In genomic region chr5:115349001-115349817, GRCh38 we compare ENCODE assay signal across 10 cellular contexts. TPM values are rescaled to one million over a fixed set of nuclear protein-coding genes. Genes with fewer than 3 reads are reported as not detected.
DNase-seq lines count a peak whose midpoint lies in the region; ATAC-seq, FAIRE-seq and TF ChIP-seq lines count a peak whose summit lies in the region.
"Had no signal": no experiment of that assay in that cellular context is flagged by ENCODE, and none has a peak within 500 bp of the region (broad histone marks: within the 10 kb centered on the region; RNA-seq: fewer than 3 reads in every experiment).

No MANE protein-coding gene starts in this region.

- no peak for FAIRE-seq in GM12891 (lab: Jason Lieb, UNC)

- H3K27ac ChIP-seq in SJSA1 (peak overlapping the region; percentile 54), aorta (ENCODE audit: low read depth in 1 of 2, low read length in 2 of 2) (no peak overlapping the region)
- H3K27ac ChIP-seq: HL-60 had no signal

- H3K36me3 ChIP-seq in SJSA1 = no peaks in the 10 kb centered on the region
- no peaks in the 10 kb centered on the region for H3K36me3 ChIP-seq in aorta (ENCODE audit: control insufficient read depth in 1 of 2, insufficient read depth in 2 of 2, low read length in 1 of 2)

- no peak for TF ChIP-seq POLR2A in GM12891 (IDR thresholded peaks at IDR 0.05; ENCODE audit: low read depth, low read length)

- H3K27me3 ChIP-seq in SJSA1 (replicated peaks) (no peaks in the 10 kb centered on the region), aorta (ENCODE audit: control insufficient read depth in 1 of 2, insufficient read depth in 2 of 2, low read length in 1 of 2) (no peaks in the 10 kb centered on the region)

- no peaks in the 10 kb centered on the region for H3K9me3 ChIP-seq in SJSA1 (replicated peaks)
- H3K9me3 ChIP-seq in aorta (ENCODE audit: control insufficient read depth, low read length) = peaks cover 3% of the 10 kb centered on the region

- H3K4me1 ChIP-seq in SJSA1 (replicated peaks) (peaks cover 33% of the 10 kb centered on the region), aorta (ENCODE audit: control insufficient read depth in 1 of 2, insufficient read depth in 2 of 2, low read length in 2 of 2) (peaks cover 0 to 2% of the 10 kb centered on the region in 2 donors)

- H3K4me3 ChIP-seq in SJSA1 = no peak overlapping the region
- H3K4me3 ChIP-seq in aorta (ENCODE audit: low read length in 2 of 2) = no peak overlapping the region

- ATAC-seq in aorta (ENCODE audit: low FRiP score) = peak; percentile 82

- 45 to 47% methylated on average over 5 of the region's 5 CpGs for WGBS in aorta, 2 donors

- DNase-seq in SIG-M5 treated with dmso at 0.1 percent for 504 hours (lab: John Stamatoyannopoulos, UW; ENCODE audit: unreplicated experiment) (peak; percentile 42), SIG-M5 (lab: John Stamatoyannopoulos, UW) (no peak), SJSA1 (ENCODE audit: low read depth in 1 of 2, low spot score in 2 of 2) (peak; percentile 78 to 79), glomerular visceral epithelial cell (ENCODE audit: extremely low spot score) (peak; percentile 63), aorta (no peak), GM12891 (ENCODE audit: insufficient read length, low spot score) (no peak)
- DNase-seq in activated CD8-positive, alpha-beta memory T cell treated with anti-CD3 and anti-CD28 coated beads, Interleukin-2, amount 50 U/mL, for 4 hours = no peak
- DNase-seq in stimulated activated CD4-positive, alpha-beta T cell treated with anti-CD3 and anti-CD28 coated beads, Interleukin-4, amount 100 ng/mL, for 24 hours = no peak
- DNase-seq: CD4-positive, CD25-positive, alpha-beta regulatory T cell had no signal

- intact Hi-C loops in aorta (cut with DNase I) = no loop called here

TF ChIP-seq in GM12891, 5 proteins besides CTCF, POLR2A, EP300 and RAD21:
- TF ChIP-seq PAX5 (IDR thresholded peaks at IDR 0.05; ENCODE audit: insufficient read depth, low read length, severe bottlenecking) = no peak
- no peak for TF ChIP-seq SPI1 (IDR thresholded peaks at IDR 0.05; ENCODE audit: low read depth, low read length)
- TF ChIP-seq POLR2AphosphoS5 (IDR thresholded peaks at IDR 0.05; ENCODE audit: low read depth, low read length) = no peak
- TF ChIP-seq POU2F2 (IDR thresholded peaks at IDR 0.05; ENCODE audit: low read depth, low read length) = no peak
- TF ChIP-seq TAF1 (IDR thresholded peaks at IDR 0.05; ENCODE audit: low read depth, low read length) = no peak
TF ChIP-seq in GM12891: peak in this region for 0.

RNA-seq across cellular contexts. Expression of gene CCDC112, which starts 52.8 kb away (rescaled TPM):
- total RNA-seq in SJSA1 (2014; rRNA removed; shearing (Covaris generic)) = 11.1 and 29.8 TPM in 2 replicates
- total RNA-seq in aorta = 1 to 10 TPM; 4.1 to 7.3 TPM
- polyA plus RNA-seq in aorta = 1 to 10 TPM; 6.5 to 8.3 TPM
- polyA plus RNA-seq in GM12891 (2012; ENCODE audit: low read depth, missing spikeins) = 2.8 TPM

Comparison
In these comparisons a context has a peak if more than half of its experiments do, and no peak if none do; other contexts are left out.
1. DNase-seq: peak in SIG-M5 treated with dmso at 0.1 percent for 504 hours (single experiment), SJSA1 (2 of 2) and glomerular visceral epithelial cell (single experiment); none in SIG-M5 (single experiment), aorta (0 of 2), activated CD8-positive, alpha-beta memory T cell treated with anti-CD3 and anti-CD28 coated beads, Interleukin-2, amount 50 U/mL, for 4 hours (single experiment), stimulated activated CD4-positive, alpha-beta T cell treated with anti-CD3 and anti-CD28 coated beads, Interleukin-4, amount 100 ng/mL, for 24 hours (single experiment) and GM12891 (single experiment).